ENCODE assay signal across 1 cellular context in the genomic region with DNA sequence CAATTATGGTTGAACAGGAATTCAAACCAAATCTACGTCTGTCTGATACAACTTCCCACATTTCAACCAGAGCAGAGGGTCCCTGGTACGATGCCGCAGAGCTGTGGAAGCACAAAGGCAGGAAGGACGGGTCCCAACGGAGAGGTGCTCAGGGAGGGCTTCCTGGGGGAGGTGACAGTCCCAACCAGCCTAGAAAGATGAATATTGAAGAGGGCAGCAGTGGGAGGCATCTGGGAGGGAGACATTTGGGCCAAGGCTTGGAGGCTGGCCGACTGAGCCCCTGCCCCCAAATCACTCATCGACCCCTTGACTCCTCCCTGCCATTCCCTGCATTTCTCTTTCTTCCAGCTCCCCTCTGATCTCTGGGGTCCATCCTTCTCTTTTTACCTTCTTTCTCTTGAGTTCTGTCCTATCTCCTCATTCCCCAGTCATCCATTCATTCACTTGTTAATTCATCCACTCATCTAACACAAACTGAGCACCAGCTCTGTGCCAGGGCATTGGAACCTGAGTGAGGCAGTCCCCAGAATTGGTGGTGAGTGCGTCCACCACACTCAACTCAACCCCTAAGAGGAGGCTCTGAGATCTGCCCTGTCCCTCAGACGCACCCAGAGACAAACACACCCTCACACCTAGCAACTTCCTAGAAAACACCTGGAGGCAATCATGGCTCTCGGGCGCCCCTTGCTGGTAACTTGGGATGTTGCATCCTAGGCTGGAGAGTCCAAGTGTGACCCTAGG.
TF ChIP-seq lines count a peak whose summit lies in the region.

No MANE protein-coding gene starts in this region.

TF ChIP-seq in K562, 482 proteins besides CTCF, POLR2A, EP300 and RAD21 (continued from another document):
- TF ChIP-seq, protein P1, sequence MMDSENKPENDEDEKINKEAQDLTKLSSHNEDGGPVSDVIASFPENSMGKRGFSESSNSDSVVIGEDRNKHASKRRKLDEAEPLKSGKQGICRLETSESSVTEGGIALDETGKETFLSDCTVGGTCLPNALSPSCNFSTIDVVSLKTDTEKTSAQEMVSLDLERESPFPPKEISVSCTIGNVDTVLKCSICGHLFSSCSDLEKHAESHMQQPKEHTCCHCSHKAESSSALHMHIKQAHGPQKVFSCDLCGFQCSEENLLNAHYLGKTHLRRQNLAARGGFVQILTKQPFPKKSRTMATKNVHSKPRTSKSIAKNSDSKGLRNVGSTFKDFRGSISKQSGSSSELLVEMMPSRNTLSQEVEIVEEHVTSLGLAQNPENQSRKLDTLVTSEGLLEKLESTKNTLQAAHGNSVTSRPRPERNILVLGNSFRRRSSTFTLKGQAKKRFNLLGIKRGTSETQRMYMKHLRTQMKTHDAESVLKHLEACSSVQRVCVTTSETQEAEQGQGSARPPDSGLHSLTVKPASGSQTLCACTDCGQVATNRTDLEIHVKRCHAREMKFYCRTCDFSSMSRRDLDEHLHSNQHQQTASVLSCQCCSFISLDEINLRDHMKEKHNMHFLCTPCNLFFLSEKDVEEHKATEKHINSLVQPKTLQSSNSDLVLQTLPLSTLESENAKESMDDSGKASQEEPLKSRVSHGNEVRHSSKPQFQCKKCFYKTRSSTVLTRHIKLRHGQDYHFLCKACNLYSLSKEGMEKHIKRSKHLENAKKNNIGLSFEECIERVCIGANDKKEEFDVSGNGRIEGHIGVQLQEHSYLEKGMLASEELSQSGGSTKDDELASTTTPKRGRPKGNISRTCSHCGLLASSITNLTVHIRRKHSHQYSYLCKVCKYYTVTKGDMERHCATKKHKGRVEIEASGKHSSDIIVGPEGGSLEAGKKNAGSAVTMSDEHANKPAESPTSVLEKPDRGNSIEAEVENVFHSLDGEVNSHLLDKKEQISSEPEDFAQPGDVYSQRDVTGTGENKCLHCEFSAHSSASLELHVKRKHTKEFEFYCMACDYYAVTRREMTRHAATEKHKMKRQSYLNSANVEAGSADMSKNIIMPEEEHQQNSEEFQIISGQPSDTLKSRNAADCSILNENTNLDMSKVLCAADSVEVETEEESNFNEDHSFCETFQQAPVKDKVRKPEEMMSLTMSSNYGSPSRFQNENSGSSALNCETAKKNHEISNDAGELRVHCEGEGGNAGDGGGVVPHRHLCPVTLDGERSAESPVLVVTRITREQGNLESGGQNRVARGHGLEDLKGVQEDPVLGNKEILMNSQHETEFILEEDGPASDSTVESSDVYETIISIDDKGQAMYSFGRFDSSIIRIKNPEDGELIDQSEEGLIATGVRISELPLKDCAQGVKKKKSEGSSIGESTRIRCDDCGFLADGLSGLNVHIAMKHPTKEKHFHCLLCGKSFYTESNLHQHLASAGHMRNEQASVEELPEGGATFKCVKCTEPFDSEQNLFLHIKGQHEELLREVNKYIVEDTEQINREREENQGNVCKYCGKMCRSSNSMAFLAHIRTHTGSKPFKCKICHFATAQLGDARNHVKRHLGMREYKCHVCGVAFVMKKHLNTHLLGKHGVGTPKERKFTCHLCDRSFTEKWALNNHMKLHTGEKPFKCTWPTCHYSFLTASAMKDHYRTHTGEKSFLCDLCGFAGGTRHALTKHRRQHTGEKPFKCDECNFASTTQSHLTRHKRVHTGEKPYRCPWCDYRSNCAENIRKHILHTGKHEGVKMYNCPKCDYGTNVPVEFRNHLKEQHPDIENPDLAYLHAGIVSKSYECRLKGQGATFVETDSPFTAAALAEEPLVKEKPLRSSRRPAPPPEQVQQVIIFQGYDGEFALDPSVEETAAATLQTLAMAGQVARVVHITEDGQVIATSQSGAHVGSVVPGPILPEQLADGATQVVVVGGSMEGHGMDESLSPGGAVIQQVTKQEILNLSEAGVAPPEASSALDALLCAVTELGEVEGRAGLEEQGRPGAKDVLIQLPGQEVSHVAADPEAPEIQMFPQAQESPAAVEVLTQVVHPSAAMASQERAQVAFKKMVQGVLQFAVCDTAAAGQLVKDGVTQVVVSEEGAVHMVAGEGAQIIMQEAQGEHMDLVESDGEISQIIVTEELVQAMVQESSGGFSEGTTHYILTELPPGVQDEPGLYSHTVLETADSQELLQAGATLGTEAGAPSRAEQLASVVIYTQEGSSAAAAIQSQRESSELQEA (IDR thresholded peaks at IDR 0.05; ENCODE audit: low read depth) = no peak
- TF ChIP-seq NFRKB (IDR thresholded peaks at IDR 0.05; ENCODE audit: low read depth) (no peak), SMC3 (conservative IDR thresholded peaks at IDR 0.05; ENCODE audit: insufficient read depth, low read depth, low read length) (peak; percentile 98), PURB (CRISPR knock-in tag; IDR thresholded peaks at IDR 0.05; ENCODE audit: low read depth) (no peak), POLR2H (tag; IDR thresholded peaks at IDR 0.05; ENCODE audit: low read depth) (no peak), ZFP30 (CRISPR knock-in tag; IDR thresholded peaks at IDR 0.05; ENCODE audit: borderline replicate concordance) (no peak), BRF1 (IDR thresholded peaks at IDR 0.05; ENCODE audit: borderline replicate concordance, extremely low read depth, insufficient read length) (no peak), TEAD4 (IDR thresholded peaks at IDR 0.05; ENCODE audit: low read length) (no peak; the same call in 1 of the 2 replicates), TEAD4 (CRISPR knock-in tag; IDR thresholded peaks at IDR 0.05; ENCODE audit: borderline replicate concordance) (no peak), CCAR2 (IDR thresholded peaks at IDR 0.05; ENCODE audit: low read depth, low read length) (no peak), ETV6 (IDR thresholded peaks at IDR 0.05; ENCODE audit: borderline replicate concordance in 1 of 2, low read depth in 2 of 2, low read length in 1 of 2) (no peak), ETV6 (CRISPR knock-in tag; IDR thresholded peaks at IDR 0.05; ENCODE audit: borderline replicate concordance) (no peak), NFE2L1 (tag; IDR thresholded peaks at IDR 0.05; ENCODE audit: borderline replicate concordance, low read depth) (no peak), HDGF (IDR thresholded peaks at IDR 0.05) (peak; percentile 92; the same call in 1 of the 2 replicates), ZNF76 (CRISPR knock-in tag; IDR thresholded peaks at IDR 0.05; ENCODE audit: borderline replicate concordance) (no peak), NRF1 (conservative IDR thresholded peaks at IDR 0.05 in 1 of 2, IDR thresholded peaks at IDR 0.05 in 1 of 2) (no peak), LEF1 (IDR thresholded peaks at IDR 0.05) (no peak), PTBP1 (IDR thresholded peaks at IDR 0.05; ENCODE audit: low read depth, low read length) (no peak), ETS2 (tag; IDR thresholded peaks at IDR 0.05; ENCODE audit: borderline replicate concordance, poor library complexity, severe bottlenecking) (no peak), ZNF408 (CRISPR knock-in tag; IDR thresholded peaks at IDR 0.05; ENCODE audit: low read depth) (no peak), NR2F6 (CRISPR knock-in tag; IDR thresholded peaks at IDR 0.05) (no peak), RNF2 (IDR thresholded peaks at IDR 0.05) (no peak), BMI1 (IDR thresholded peaks at IDR 0.05; ENCODE audit: low read length) (no peak)
- TF ChIP-seq, protein P2, sequence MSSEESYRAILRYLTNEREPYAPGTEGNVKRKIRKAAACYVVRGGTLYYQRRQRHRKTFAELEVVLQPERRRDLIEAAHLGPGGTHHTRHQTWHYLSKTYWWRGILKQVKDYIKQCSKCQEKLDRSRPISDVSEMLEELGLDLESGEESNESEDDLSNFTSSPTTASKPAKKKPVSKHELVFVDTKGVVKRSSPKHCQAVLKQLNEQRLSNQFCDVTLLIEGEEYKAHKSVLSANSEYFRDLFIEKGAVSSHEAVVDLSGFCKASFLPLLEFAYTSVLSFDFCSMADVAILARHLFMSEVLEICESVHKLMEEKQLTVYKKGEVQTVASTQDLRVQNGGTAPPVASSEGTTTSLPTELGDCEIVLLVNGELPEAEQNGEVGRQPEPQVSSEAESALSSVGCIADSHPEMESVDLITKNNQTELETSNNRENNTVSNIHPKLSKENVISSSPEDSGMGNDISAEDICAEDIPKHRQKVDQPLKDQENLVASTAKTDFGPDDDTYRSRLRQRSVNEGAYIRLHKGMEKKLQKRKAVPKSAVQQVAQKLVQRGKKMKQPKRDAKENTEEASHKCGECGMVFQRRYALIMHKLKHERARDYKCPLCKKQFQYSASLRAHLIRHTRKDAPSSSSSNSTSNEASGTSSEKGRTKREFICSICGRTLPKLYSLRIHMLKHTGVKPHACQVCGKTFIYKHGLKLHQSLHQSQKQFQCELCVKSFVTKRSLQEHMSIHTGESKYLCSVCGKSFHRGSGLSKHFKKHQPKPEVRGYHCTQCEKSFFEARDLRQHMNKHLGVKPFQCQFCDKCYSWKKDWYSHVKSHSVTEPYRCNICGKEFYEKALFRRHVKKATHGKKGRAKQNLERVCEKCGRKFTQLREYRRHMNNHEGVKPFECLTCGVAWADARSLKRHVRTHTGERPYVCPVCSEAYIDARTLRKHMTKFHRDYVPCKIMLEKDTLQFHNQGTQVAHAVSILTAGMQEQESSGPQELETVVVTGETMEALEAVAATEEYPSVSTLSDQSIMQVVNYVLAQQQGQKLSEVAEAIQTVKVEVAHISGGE (CRISPR knock-in tag; IDR thresholded peaks at IDR 0.05) = no peak
- TF ChIP-seq, protein P3, sequence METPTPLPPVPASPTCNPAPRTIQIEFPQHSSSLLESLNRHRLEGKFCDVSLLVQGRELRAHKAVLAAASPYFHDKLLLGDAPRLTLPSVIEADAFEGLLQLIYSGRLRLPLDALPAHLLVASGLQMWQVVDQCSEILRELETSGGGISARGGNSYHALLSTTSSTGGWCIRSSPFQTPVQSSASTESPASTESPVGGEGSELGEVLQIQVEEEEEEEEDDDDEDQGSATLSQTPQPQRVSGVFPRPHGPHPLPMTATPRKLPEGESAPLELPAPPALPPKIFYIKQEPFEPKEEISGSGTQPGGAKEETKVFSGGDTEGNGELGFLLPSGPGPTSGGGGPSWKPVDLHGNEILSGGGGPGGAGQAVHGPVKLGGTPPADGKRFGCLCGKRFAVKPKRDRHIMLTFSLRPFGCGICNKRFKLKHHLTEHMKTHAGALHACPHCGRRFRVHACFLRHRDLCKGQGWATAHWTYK (CRISPR knock-in tag; IDR thresholded peaks at IDR 0.05) = no peak
- TF ChIP-seq, protein P4, sequence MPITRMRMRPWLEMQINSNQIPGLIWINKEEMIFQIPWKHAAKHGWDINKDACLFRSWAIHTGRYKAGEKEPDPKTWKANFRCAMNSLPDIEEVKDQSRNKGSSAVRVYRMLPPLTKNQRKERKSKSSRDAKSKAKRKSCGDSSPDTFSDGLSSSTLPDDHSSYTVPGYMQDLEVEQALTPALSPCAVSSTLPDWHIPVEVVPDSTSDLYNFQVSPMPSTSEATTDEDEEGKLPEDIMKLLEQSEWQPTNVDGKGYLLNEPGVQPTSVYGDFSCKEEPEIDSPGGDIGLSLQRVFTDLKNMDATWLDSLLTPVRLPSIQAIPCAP (CRISPR knock-in tag; IDR thresholded peaks at IDR 0.05; ENCODE audit: borderline replicate concordance) = no peak
- TF ChIP-seq, protein P5, sequence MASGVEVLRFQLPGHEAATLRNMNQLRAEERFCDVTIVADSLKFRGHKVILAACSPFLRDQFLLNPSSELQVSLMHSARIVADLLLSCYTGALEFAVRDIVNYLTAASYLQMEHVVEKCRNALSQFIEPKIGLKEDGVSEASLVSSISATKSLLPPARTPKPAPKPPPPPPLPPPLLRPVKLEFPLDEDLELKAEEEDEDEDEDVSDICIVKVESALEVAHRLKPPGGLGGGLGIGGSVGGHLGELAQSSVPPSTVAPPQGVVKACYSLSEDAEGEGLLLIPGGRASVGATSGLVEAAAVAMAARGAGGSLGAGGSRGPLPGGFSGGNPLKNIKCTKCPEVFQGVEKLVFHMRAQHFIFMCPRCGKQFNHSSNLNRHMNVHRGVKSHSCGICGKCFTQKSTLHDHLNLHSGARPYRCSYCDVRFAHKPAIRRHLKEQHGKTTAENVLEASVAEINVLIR (CRISPR knock-in tag; IDR thresholded peaks at IDR 0.05) = no peak
- TF ChIP-seq, protein P6, sequence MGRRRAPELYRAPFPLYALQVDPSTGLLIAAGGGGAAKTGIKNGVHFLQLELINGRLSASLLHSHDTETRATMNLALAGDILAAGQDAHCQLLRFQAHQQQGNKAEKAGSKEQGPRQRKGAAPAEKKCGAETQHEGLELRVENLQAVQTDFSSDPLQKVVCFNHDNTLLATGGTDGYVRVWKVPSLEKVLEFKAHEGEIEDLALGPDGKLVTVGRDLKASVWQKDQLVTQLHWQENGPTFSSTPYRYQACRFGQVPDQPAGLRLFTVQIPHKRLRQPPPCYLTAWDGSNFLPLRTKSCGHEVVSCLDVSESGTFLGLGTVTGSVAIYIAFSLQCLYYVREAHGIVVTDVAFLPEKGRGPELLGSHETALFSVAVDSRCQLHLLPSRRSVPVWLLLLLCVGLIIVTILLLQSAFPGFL (CRISPR knock-in tag; IDR thresholded peaks at IDR 0.05) = no peak
- TF ChIP-seq, protein P7, sequence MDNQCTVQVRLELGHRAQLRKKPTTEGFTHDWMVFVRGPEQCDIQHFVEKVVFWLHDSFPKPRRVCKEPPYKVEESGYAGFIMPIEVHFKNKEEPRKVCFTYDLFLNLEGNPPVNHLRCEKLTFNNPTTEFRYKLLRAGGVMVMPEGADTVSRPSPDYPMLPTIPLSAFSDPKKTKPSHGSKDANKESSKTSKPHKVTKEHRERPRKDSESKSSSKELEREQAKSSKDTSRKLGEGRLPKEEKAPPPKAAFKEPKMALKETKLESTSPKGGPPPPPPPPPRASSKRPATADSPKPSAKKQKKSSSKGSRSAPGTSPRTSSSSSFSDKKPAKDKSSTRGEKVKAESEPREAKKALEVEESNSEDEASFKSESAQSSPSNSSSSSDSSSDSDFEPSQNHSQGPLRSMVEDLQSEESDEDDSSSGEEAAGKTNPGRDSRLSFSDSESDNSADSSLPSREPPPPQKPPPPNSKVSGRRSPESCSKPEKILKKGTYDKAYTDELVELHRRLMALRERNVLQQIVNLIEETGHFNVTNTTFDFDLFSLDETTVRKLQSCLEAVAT (IDR thresholded peaks at IDR 0.05) = no peak
